Comparison of ENCODE assay signal across 28 cellular contexts in the genomic region with DNA sequence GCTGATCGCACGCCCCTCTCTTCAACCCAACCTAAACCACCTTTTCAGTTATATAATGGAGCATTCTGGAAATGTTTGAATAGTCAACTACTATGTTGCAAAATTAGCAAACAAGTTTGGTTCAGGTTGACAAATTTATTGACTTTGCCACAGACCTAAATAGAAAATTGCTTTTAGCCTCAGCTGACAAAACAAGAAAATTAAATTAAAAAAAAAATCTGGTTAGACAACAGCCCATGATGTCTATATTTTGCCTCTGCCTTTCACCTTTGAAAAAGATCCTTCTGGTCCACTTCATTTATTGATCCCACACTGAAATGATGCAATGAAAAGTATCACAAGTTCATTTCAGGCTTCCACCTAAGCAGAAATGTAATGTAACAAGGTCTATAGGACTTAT. TPM values are rescaled to one million over a fixed set of nuclear protein-coding genes. Genes with fewer than 3 reads are reported as not detected.
"Had no signal": no experiment of that assay in that cellular context is flagged by ENCODE, and none has a peak within 500 bp of the region (broad histone marks: within the 10 kb centered on the region; RNA-seq: fewer than 3 reads in every experiment).

No MANE protein-coding gene starts in this region.

- H3K9me3 ChIP-seq: neutrophil, pancreas, prostate gland, spleen, stomach, thoracic aorta, thyroid gland, tibial nerve, upper lobe of left lung, vagina had no signal

- DNase-seq: naive thymus-derived CD8-positive, alpha-beta T cell; nephron progenitor cell; nucleus accumbens; pancreas; right cardiac atrium; spleen; stimulated activated CD4-positive, alpha-beta T cell treated with anti-CD3 and anti-CD28 coated beads, Interleukin-12 subunit alpha, Interleukin-12 subunit beta, amount 100 ng/mL, for 4 hours; stimulated activated CD4-positive, alpha-beta T cell treated with anti-CD3 and anti-CD28 coated beads, Interleukin-1b, Interleukin-23, amount 100 ng/mL, for 48 hours; stimulated activated CD4-positive, alpha-beta T cell treated with anti-CD3 and anti-CD28 coated beads, Interleukin-4, amount 100 ng/mL, for 1 hour; stimulated activated CD4-positive, alpha-beta T cell treated with anti-CD3 and anti-CD28 coated beads, Interleukin-4, amount 100 ng/mL, for 4 hours; stimulated activated CD8-positive, alpha-beta memory T cell treated with anti-CD3 and anti-CD28 coated beads, Interleukin-4, amount 100 ng/mL, for 48 hours; stimulated activated naive CD4-positive, alpha-beta T cell; stomach; thyroid gland; trophoblast cell; upper lobe of left lung had no signal

- H3K4me3 ChIP-seq: pancreas, prostate gland, skin epidermis, smooth muscle cell, spleen, stomach, thoracic aorta, thyroid gland, tibial nerve, upper lobe of left lung, vagina had no signal

- H3K36me3 ChIP-seq: neutrophil, pancreas, prostate gland, spleen, stomach, thoracic aorta, thyroid gland, tibial nerve, upper lobe of left lung, vagina had no signal

- H3K27ac ChIP-seq: neutrophil, pancreas, prostate gland, skin epidermis, spleen, stomach, thoracic aorta, thyroid gland, tibial nerve, upper lobe of left lung, vagina had no signal

- ATAC-seq: naive thymus-derived CD8-positive, alpha-beta T cell; natural killer cell treated with Interleukin-12 subunit alpha and Interleukin-12 subunit beta and Interleukin-15 and Interleukin-18, amount 100 ng/mL, for 72 hours; pancreas; right cardiac atrium; sciatic nerve; stimulated activated memory B cell treated with anti-CD40 and anti-IgM and Interleukin-4, amounts not matched to agents 10 μg/mL and 1 μg/mL and 100 μg/mL, for 72 hours had no signal

- H3K27me3 ChIP-seq: neutrophil, pancreas, spleen, stomach, thyroid gland, tibial nerve, upper lobe of left lung, vagina had no signal

- H3K4me1 ChIP-seq: prostate gland, spleen, stomach, thyroid gland, tibial nerve, upper lobe of left lung, vagina had no signal

RNA-seq across cellular contexts. Expression of a gene that starts 17.5 kb away (rescaled TPM):
- total RNA-seq: naive thymus-derived CD8-positive, alpha-beta T cell; natural killer cell treated with Interleukin-12 subunit alpha and Interleukin-12 subunit beta and Interleukin-15 and Interleukin-18, amount 100 ng/mL, for 72 hours; neural crest cell; renal cortical epithelial cell; vagina had no signal
- polyA plus RNA-seq: naive thymus-derived CD8-positive, alpha-beta T cell had no signal
